Comparison of ENCODE assay signal across 8 cellular contexts in the genomic region with DNA sequence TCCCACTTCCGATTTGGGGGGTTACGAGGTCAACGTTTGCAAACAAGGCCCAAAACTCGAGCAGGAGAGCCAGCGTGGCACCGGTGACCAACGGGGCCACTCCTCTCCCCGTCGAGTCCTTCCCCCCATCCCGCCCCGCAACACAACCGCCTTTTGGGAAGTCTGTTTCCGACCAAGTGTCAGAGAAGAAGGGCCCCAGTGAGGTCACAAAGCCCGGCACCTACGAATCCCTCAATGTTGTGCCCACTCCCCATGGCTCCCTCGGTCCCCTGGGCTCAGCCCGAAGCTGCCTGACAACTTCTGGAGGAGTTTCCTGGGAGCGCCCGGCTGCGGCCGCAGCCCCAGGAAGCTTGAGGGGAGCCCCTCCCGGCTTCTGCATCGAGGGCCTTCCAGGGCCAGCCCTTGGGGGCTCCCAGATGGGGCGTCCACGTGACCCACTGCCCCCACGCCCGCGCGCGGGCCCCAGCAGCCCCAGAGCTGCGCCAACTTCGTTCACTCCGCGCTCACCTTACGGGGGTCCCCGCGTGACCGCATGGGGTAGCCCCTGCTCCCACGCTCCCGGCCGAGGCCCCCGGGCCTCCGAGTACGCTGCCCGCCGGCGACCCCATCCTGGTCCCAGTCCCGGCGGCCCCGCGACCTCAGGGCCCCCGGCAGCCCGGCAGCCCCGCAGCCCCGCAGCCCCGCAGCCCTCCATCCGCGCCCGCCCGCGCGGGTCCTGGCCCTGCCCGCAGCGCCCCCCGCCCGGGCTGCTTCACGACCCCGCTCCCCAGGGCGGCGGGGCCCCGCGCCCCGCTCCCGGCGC. TPM values are rescaled to one million over a fixed set of nuclear protein-coding genes. Genes with fewer than 3 reads are reported as not detected.
A peak's percentile ranks its signal among the peaks of the same experiment; 100 is the strongest.
DNase-seq lines count a peak whose midpoint lies in the region; ATAC-seq and TF ChIP-seq lines count a peak whose summit lies in the region.

No MANE protein-coding gene starts in this region.

- peak overlapping the region; percentile 94 for H3K9ac ChIP-seq in neural cell (ENCODE audit: low read length)

- CTCF ChIA-PET in activated CD4-positive, alpha-beta T cell treated with anti-CD3 and anti-CD28 coated beads for 36 hours (lab: Charles Lee), result interaction anchor here (0.6 to 4.0 kb wide), 4 partner anchors 10 to 83 kb away, joined by 3 to 16 read pairs (median 4); partner anchors contain the start of genes MPHOSPH9 and MTRFR

- no peak for ATAC-seq in activated CD4-positive, alpha-beta T cell treated with anti-CD3 and anti-CD28 coated beads for 36 hours
- ATAC-seq in HG03095 (IDR thresholded peaks at IDR 0.05; ENCODE audit: unreplicated experiment) (peak; percentile 5), HG03139 (IDR thresholded peaks at IDR 0.05; ENCODE audit: unreplicated experiment) (no peak)

- peaks cover 23% of the 10 kb centered on the region for H3K4me1 Mint-ChIP-seq in activated CD4-positive, alpha-beta T cell treated with anti-CD3 and anti-CD28 coated beads for 36 hours

- POLR2A ChIA-PET in activated CD4-positive, alpha-beta T cell treated with anti-CD3 and anti-CD28 coated beads for 36 hours (lab: Charles Lee), result interaction anchor here (0.6 to 2.5 kb wide), 2 partner anchors 38 to 236 kb away, joined by 3 to 8 read pairs; partner anchors contain the start of genes MPHOSPH9 and MTRFR

- no peak for TF ChIP-seq RAD21 in neural cell (conservative IDR thresholded peaks at IDR 0.05)

- TF ChIP-seq CTCF in WERI-Rb-1 (IDR thresholded peaks at IDR 0.05; ENCODE audit: low read depth, low read length) (no peak), neural cell (IDR thresholded peaks at IDR 0.05; ENCODE audit: poor library complexity, severe bottlenecking) (no peak)

- H3K36me3 Mint-ChIP-seq in activated CD4-positive, alpha-beta T cell treated with anti-CD3 and anti-CD28 coated beads for 36 hours (ENCODE audit: low read depth), result no peaks in the 10 kb centered on the region

- no peaks in the 10 kb centered on the region for H3K27me3 Mint-ChIP-seq in activated CD4-positive, alpha-beta T cell treated with anti-CD3 and anti-CD28 coated beads for 36 hours

- peaks cover 5% of the 10 kb centered on the region for H3K36me3 ChIP-seq in WERI-Rb-1
- H3K36me3 ChIP-seq in neural cell (ENCODE audit: insufficient read depth, low read length), result no peaks in the 10 kb centered on the region

- H3K4me3 ChIP-seq in WERI-Rb-1 (ENCODE audit: low read depth, low read length), result peak overlapping the region; percentile 81
- peak overlapping the region; percentile 91 for H3K4me3 ChIP-seq in neural cell (ENCODE audit: low read length)

- H3K9me3 ChIP-seq in WERI-Rb-1 (ENCODE audit: severe bottlenecking) (no peaks in the 10 kb centered on the region), neural cell (ENCODE audit: low read length) (no peaks in the 10 kb centered on the region)

- H3K27ac ChIP-seq in WERI-Rb-1 (peak overlapping the region; percentile 85), neural cell (ENCODE audit: low read length) (peak overlapping the region; percentile 91)

- no peaks in the 10 kb centered on the region for H4K20me1 ChIP-seq in neural cell (ENCODE audit: insufficient read depth)

- no peaks in the 10 kb centered on the region for H3K27me3 ChIP-seq in WERI-Rb-1 (ENCODE audit: insufficient read depth, low read depth, severe bottlenecking)
- H3K27me3 ChIP-seq in neural cell (ENCODE audit: insufficient read depth, low read depth, low read length), result no peaks in the 10 kb centered on the region

- no peak for TF ChIP-seq EP300 in neural cell (conservative IDR thresholded peaks at IDR 0.05; ENCODE audit: poor library complexity, severe bottlenecking)

- H3K4me2 ChIP-seq in neural cell (ENCODE audit: low read length), result peak overlapping the region; percentile 97

- intact Hi-C loops in activated CD4-positive, alpha-beta T cell treated with anti-CD3 and anti-CD28 coated beads for 36 hours (cut with DNase I, micrococcal nuclease), result loop anchor here in 1 of 2 experiments (1.0 to 2.0 kb wide), 8 partner anchors 95 to 401 kb away; partner anchors contain the start of genes DDX55, EIF2B1, GTF2H3 and TCTN2

- no peaks in the 10 kb centered on the region for H3K9me2 ChIP-seq in neural cell (ENCODE audit: insufficient read depth, low read length)

- H3K27ac Mint-ChIP-seq in activated CD4-positive, alpha-beta T cell treated with anti-CD3 and anti-CD28 coated beads for 36 hours, result peak overlapping the region; percentile 88

- H3K9me3 Mint-ChIP-seq in activated CD4-positive, alpha-beta T cell treated with anti-CD3 and anti-CD28 coated beads for 36 hours (ENCODE audit: low read depth), result no peaks in the 10 kb centered on the region

- H3K79me2 ChIP-seq in neural cell (replicated peaks; ENCODE audit: insufficient read depth, low read length), result peaks cover 34% of the 10 kb centered on the region

- H3F3A ChIP-seq in neural cell (ENCODE audit: insufficient read depth, low read length, poor library complexity, severe bottlenecking), result peaks cover 4% of the 10 kb centered on the region

- peak; percentile 44 for DNase-seq in activated CD4-positive, alpha-beta T cell treated with anti-CD3 and anti-CD28 coated beads for 36 hours
- no peak for DNase-seq in activated CD4-positive, alpha-beta T cell treated with anti-CD3 and anti-CD28 coated beads for 48 hours
- DNase-seq in WERI-Rb-1, result no peak
- DNase-seq in fibroblast of gingiva (ENCODE audit: low read depth), result peak; percentile 45
- DNase-seq in effector CD4-positive, alpha-beta T cell, result no peak

- H2AFZ ChIP-seq in neural cell (ENCODE audit: low read depth, low read length), result peak overlapping the region; percentile 91

- H3K4me3 Mint-ChIP-seq in activated CD4-positive, alpha-beta T cell treated with anti-CD3 and anti-CD28 coated beads for 36 hours, result peak overlapping the region; percentile 86

TF ChIP-seq in neural cell, 6 proteins besides CTCF, POLR2A, EP300 and RAD21:
- TF ChIP-seq MXI1 (conservative IDR thresholded peaks at IDR 0.05; ENCODE audit: poor library complexity, severe bottlenecking), result no peak
- no peak for TF ChIP-seq EZH2 (IDR thresholded peaks at IDR 0.05; ENCODE audit: borderline replicate concordance, insufficient read depth, low read length, poor library complexity, severe bottlenecking)
- no peak for TF ChIP-seq TAF1 (IDR thresholded peaks at IDR 0.05; ENCODE audit: low read depth)
- TF ChIP-seq SMC3 (conservative IDR thresholded peaks at IDR 0.05; ENCODE audit: poor library complexity), result no peak
- TF ChIP-seq, protein P1, sequence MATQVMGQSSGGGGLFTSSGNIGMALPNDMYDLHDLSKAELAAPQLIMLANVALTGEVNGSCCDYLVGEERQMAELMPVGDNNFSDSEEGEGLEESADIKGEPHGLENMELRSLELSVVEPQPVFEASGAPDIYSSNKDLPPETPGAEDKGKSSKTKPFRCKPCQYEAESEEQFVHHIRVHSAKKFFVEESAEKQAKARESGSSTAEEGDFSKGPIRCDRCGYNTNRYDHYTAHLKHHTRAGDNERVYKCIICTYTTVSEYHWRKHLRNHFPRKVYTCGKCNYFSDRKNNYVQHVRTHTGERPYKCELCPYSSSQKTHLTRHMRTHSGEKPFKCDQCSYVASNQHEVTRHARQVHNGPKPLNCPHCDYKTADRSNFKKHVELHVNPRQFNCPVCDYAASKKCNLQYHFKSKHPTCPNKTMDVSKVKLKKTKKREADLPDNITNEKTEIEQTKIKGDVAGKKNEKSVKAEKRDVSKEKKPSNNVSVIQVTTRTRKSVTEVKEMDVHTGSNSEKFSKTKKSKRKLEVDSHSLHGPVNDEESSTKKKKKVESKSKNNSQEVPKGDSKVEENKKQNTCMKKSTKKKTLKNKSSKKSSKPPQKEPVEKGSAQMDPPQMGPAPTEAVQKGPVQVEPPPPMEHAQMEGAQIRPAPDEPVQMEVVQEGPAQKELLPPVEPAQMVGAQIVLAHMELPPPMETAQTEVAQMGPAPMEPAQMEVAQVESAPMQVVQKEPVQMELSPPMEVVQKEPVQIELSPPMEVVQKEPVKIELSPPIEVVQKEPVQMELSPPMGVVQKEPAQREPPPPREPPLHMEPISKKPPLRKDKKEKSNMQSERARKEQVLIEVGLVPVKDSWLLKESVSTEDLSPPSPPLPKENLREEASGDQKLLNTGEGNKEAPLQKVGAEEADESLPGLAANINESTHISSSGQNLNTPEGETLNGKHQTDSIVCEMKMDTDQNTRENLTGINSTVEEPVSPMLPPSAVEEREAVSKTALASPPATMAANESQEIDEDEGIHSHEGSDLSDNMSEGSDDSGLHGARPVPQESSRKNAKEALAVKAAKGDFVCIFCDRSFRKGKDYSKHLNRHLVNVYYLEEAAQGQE (IDR thresholded peaks at IDR 0.05; ENCODE audit: borderline replicate concordance), result no peak
- no peak for TF ChIP-seq POLR2AphosphoS5 (IDR thresholded peaks at IDR 0.05)

RNA-seq across cellular contexts. Expression of gene CDK2AP1, which starts 1.1 kb away (rescaled TPM):
- total RNA-seq in activated CD4-positive, alpha-beta T cell treated with anti-CD3 and anti-CD28 coated beads for 36 hours, result 10 to 100 TPM; 69.3 to 77.6 TPM
- polyA plus RNA-seq in neural cell, result 97.6 and 101 TPM in 2 replicates
- polyA minus RNA-seq in neural cell, result 41.1 and 55.3 TPM in 2 replicates

RNA-seq across cellular contexts. Expression of gene MTRFR, which starts 37.3 kb away (rescaled TPM):
- total RNA-seq in activated CD4-positive, alpha-beta T cell treated with anti-CD3 and anti-CD28 coated beads for 36 hours, result 10 to 100 TPM; 31.1 to 34.7 TPM
- 24.1 and 30.0 TPM in 2 replicates for polyA plus RNA-seq in neural cell
- 15.1 and 22.2 TPM in 2 replicates for polyA minus RNA-seq in neural cell

RNA-seq across cellular contexts. Expression of gene MPHOSPH9, which starts 37.6 kb away (rescaled TPM):
- total RNA-seq in activated CD4-positive, alpha-beta T cell treated with anti-CD3 and anti-CD28 coated beads for 36 hours, result 100 to 1,000 TPM in 1 of 2 experiments, 10 to 100 TPM in 1; 94.0 to 128 TPM
- polyA plus RNA-seq in neural cell, result 59.1 and 66.8 TPM in 2 replicates
- polyA minus RNA-seq in neural cell, result 139 and 155 TPM in 2 replicates

Comparison
In these comparisons a context has a peak if more than half of its experiments do, and no peak if none do; other contexts are left out.
1. DNase-seq: peak in activated CD4-positive, alpha-beta T cell treated with anti-CD3 and anti-CD28 coated beads for 36 hours (single experiment) and fibroblast of gingiva (single experiment); none in activated CD4-positive, alpha-beta T cell treated with anti-CD3 and anti-CD28 coated beads for 48 hours (single experiment), WERI-Rb-1 (single experiment) and effector CD4-positive, alpha-beta T cell (single experiment).